Comparison of ENCODE assay signal across 8 cellular contexts in the genomic region with DNA sequence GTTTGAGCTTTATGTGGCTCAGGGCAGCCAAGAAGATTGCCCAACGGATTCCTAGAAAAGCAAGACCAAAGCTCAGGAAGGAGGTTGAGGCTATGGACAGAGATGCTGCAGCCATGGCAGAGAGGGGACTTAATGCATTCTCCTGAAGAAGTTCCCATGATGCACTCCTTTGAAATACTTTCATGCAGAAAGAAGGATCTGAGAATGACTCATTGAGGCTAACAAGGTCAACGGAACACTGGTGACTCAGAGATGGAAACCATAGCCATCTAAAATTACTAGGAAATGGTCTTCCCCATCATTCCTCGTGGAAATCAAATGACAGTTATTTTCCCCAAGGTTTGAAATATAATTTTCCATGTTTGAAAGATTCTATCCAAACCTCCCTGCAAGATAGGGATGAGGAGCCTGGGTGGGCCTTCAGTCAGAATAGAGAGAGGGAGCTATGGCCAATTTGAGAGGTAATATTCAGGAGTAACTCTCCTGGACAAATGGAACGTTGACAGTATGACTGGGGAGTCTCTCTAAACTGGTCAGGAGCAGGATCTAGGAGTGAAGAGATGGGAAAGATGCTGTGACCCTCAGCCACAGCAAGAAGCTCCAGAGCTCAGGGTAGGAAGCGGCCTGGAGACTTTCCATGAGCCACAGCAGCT.
A peak's percentile ranks its signal among the peaks of the same experiment; 100 is the strongest.
DNase-seq lines count a peak whose midpoint lies in the region; ATAC-seq and TF ChIP-seq lines count a peak whose summit lies in the region.

No MANE protein-coding gene starts in this region.

- peak; percentile 77 for DNase-seq in DMS53 (lab: John Stamatoyannopoulos, UW)
- DNase-seq in RPMI7951 (ENCODE audit: low read depth): peak; percentile 93
- DNase-seq in glomerular endothelial cell (ENCODE audit: extremely low read depth, low read depth, low spot score): peak; percentile 23
- DNase-seq in GM23338 (ENCODE audit: low spot score): no peak
- no peak for DNase-seq in NCI-H446 (lab: John Stamatoyannopoulos, UW)

- H3K27me3 ChIP-seq in GM23338 (ENCODE audit: insufficient read depth): no peaks in the 10 kb centered on the region

- H3K79me2 ChIP-seq in GM23338 (replicated peaks; ENCODE audit: insufficient read depth): no peaks in the 10 kb centered on the region

- no peak overlapping the region for H3K4me3 Mint-ChIP-seq in GM23338

- no peaks in the 10 kb centered on the region for H4K20me1 ChIP-seq in GM23338 (replicated peaks; ENCODE audit: insufficient read depth)

- H3F3A ChIP-seq in GM23338 (replicated peaks; ENCODE audit: low read depth): no peaks in the 10 kb centered on the region

- peaks cover 5% of the 10 kb centered on the region; the same call in 1 of the 2 replicates for H3K4me1 ChIP-seq in GM23338 (ENCODE audit: insufficient read depth)

- H3K27ac Mint-ChIP-seq in GM23338: no peak overlapping the region

- no peak overlapping the region for H3K4me3 ChIP-seq in GM23338

- peaks cover 9% of the 10 kb centered on the region; the same call in 1 of the 2 replicates for H3K9me2 ChIP-seq in GM23338 (ENCODE audit: insufficient read depth)

- H3K9me3 Mint-ChIP-seq in GM23338: peaks cover 25% of the 10 kb centered on the region

- no peak overlapping the region for H3K4me2 ChIP-seq in GM23338

- ATAC-seq in GM21723 (IDR thresholded peaks at IDR 0.05; ENCODE audit: unreplicated experiment) (peak; percentile 56), GM23338 (no peak), HG03378 (IDR thresholded peaks at IDR 0.05; ENCODE audit: unreplicated experiment) (no peak), HG02840 (IDR thresholded peaks at IDR 0.05; ENCODE audit: low FRiP score, unreplicated experiment) (no peak)

- peaks cover 17% of the 10 kb centered on the region; the same call in 2 of the 3 replicates for H3K36me3 Mint-ChIP-seq in GM23338 (ENCODE audit: low read depth)

- H2AFZ ChIP-seq in GM23338: no peak overlapping the region

- no peak overlapping the region for H3K27ac ChIP-seq in GM23338 (ENCODE audit: low read depth)

- H3K4me1 Mint-ChIP-seq in GM23338: peaks cover 10% of the 10 kb centered on the region

- no peaks in the 10 kb centered on the region for H3K27me3 Mint-ChIP-seq in GM23338 (ENCODE audit: insufficient read depth, low read depth, poor library complexity)

- no peak for TF ChIP-seq CTCF in GM23338 (conservative IDR thresholded peaks at IDR 0.05; ENCODE audit: low read depth in 2 of 2)

- H3K36me3 ChIP-seq in GM23338 (ENCODE audit: insufficient read depth): peaks cover 8% of the 10 kb centered on the region; the same call in 1 of the 2 replicates

TF ChIP-seq in GM23338, 12 proteins besides CTCF, POLR2A, EP300 and RAD21 (continues in another document):
- TF ChIP-seq POLR2AphosphoS5 (IDR thresholded peaks at IDR 0.05; ENCODE audit: low read depth) (no peak), ZNF462 (CRISPR knock-in tag; IDR thresholded peaks at IDR 0.05) (no peak), EZH2 (IDR thresholded peaks at IDR 0.05; ENCODE audit: low read depth, unreplicated experiment) (no peak), CREB1 (CRISPR knock-in tag; IDR thresholded peaks at IDR 0.05; ENCODE audit: low read depth) (no peak), JUNB (IDR thresholded peaks at IDR 0.05; ENCODE audit: unreplicated experiment) (no peak), STAT1 (IDR thresholded peaks at IDR 0.05; ENCODE audit: unreplicated experiment) (no peak), ETS1 (IDR thresholded peaks at IDR 0.05) (no peak), EZH2phosphoT487 (IDR thresholded peaks at IDR 0.05; ENCODE audit: unreplicated experiment) (no peak), ZNF331 (CRISPR knock-in tag; IDR thresholded peaks at IDR 0.05; ENCODE audit: low read depth) (no peak)
- TF ChIP-seq, protein P1, sequence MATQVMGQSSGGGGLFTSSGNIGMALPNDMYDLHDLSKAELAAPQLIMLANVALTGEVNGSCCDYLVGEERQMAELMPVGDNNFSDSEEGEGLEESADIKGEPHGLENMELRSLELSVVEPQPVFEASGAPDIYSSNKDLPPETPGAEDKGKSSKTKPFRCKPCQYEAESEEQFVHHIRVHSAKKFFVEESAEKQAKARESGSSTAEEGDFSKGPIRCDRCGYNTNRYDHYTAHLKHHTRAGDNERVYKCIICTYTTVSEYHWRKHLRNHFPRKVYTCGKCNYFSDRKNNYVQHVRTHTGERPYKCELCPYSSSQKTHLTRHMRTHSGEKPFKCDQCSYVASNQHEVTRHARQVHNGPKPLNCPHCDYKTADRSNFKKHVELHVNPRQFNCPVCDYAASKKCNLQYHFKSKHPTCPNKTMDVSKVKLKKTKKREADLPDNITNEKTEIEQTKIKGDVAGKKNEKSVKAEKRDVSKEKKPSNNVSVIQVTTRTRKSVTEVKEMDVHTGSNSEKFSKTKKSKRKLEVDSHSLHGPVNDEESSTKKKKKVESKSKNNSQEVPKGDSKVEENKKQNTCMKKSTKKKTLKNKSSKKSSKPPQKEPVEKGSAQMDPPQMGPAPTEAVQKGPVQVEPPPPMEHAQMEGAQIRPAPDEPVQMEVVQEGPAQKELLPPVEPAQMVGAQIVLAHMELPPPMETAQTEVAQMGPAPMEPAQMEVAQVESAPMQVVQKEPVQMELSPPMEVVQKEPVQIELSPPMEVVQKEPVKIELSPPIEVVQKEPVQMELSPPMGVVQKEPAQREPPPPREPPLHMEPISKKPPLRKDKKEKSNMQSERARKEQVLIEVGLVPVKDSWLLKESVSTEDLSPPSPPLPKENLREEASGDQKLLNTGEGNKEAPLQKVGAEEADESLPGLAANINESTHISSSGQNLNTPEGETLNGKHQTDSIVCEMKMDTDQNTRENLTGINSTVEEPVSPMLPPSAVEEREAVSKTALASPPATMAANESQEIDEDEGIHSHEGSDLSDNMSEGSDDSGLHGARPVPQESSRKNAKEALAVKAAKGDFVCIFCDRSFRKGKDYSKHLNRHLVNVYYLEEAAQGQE (IDR thresholded peaks at IDR 0.05; ENCODE audit: unreplicated experiment): no peak

Comparison
In these comparisons a context has a peak if more than half of its experiments do, and no peak if none do; other contexts are left out.
1. DNase-seq: peak in DMS53 (single experiment), RPMI7951 (single experiment) and glomerular endothelial cell (single experiment); none in GM23338 (single experiment) and NCI-H446 (0 of 2).